In the genomic region with DNA sequence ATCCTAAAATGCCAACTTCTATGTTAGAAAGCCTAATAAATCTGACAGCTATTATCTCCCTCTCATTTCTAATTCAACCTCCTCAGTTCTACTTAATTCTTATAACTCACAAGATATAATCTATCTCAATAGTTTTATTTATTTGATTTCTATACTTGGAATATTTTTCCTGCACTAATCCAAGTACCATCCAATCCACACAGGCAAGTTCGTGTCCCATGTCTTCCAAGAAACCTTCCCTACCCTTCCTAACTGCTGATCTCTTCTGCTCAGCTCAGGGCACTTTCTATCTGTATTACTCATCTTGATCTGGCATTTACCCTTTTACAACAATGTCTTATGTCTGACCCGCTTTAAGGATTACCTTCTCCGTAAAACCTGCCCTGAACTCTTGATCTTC, we compare ENCODE assay signal across 18 cellular contexts. TPM values are rescaled to one million over a fixed set of nuclear protein-coding genes. Genes with fewer than 3 reads are reported as not detected.
"Had no signal": no experiment of that assay in that cellular context is flagged by ENCODE, and none has a peak within 500 bp of the region (broad histone marks: within the 10 kb centered on the region; RNA-seq: fewer than 3 reads in every experiment).

No MANE protein-coding gene starts in this region.

- H3K4me3 ChIP-seq: hepatocyte, left ventricle myocardium inferior, lower lobe of right lung, neural progenitor cell, ovary, smooth muscle cell had no signal

- ATAC-seq: left cardiac atrium; lower lobe of right lung; natural killer cell treated with Interleukin-12 subunit alpha and Interleukin-12 subunit beta and Interleukin-15 and Interleukin-18, amount 100 ng/mL, for 72 hours; right cardiac atrium had no signal

- H3K27ac ChIP-seq: epithelial cell of prostate, hepatocyte, left ventricle myocardium inferior, lower lobe of right lung, neural progenitor cell, ovary had no signal

- H3K4me1 ChIP-seq: lower lobe of right lung had no signal

- H2AFZ ChIP-seq: hepatocyte, neural progenitor cell had no signal

- H3K9ac ChIP-seq: neural progenitor cell had no signal

- DNase-seq: effector memory CD4-positive, alpha-beta T cell; foreskin melanocyte; head of caudate nucleus; kidney; left cardiac atrium; left ventricle myocardium inferior; lower lobe of right lung; nucleus accumbens; ovary; right cardiac atrium; stimulated activated CD4-positive, alpha-beta T cell treated with anti-CD3 and anti-CD28 coated beads, Interleukin-2, amount 100 ng/mL, for 48 hours; stimulated activated naive CD4-positive, alpha-beta T cell treated with Interleukin-2 at 50 U/mL for 16 hours; trophoblast cell had no signal

- H3K27me3 ChIP-seq: hepatocyte, neural progenitor cell, ovary had no signal

- H3K9me3 ChIP-seq: left ventricle myocardium inferior, lower lobe of right lung, ovary had no signal

- H3K4me2 ChIP-seq: hepatocyte, neural progenitor cell had no signal

RNA-seq across cellular contexts. Expression of a gene that starts 42.6 kb away (rescaled TPM):
- total RNA-seq: left ventricle myocardium inferior; natural killer cell treated with Interleukin-12 subunit alpha and Interleukin-12 subunit beta and Interleukin-15 and Interleukin-18, amount 100 ng/mL, for 72 hours had no signal
